ENCODE assay signal across 19 cellular contexts in the genomic region with DNA sequence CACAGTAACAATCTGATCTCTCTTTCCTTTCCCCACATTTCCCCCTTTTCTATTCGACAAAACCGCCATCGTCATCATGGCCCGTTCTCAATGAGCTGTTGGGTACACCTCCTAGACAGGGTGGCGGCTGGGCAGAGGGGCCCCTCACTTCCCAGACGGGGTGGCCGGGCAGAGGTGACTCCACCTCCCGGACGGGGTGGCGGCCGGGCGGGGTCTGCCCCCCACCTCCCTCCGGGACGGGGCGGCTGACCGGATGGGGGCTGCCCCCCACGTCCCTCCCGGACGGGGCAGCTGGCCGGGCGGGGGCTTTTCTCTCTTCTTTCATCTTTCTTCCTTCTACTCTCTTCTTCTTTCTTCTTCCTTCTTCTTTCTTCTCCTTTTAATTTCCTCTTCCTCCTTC. TPM values are rescaled to one million over a fixed set of nuclear protein-coding genes. Genes with fewer than 3 reads are reported as not detected.
DNase-seq lines count a peak whose midpoint lies in the region; ATAC-seq and TF ChIP-seq lines count a peak whose summit lies in the region.
"Had no signal": no experiment of that assay in that cellular context is flagged by ENCODE, and none has a peak within 500 bp of the region (broad histone marks: within the 10 kb centered on the region; RNA-seq: fewer than 3 reads in every experiment).

No MANE protein-coding gene starts in this region.

- no peaks in the 10 kb centered on the region for H3K36me3 ChIP-seq in CD8-positive, alpha-beta T cell (ENCODE audit: insufficient read depth, low read length)
- H3K36me3 ChIP-seq in SU-DHL-6 (ENCODE audit: low read length) (no peaks in the 10 kb centered on the region), prostate gland (no peaks in the 10 kb centered on the region), gastroesophageal sphincter (no peaks in the 10 kb centered on the region)
- H3K36me3 ChIP-seq in naive thymus-derived CD4-positive, alpha-beta T cell (ENCODE audit: control insufficient read depth in 2 of 3, insufficient read depth in 3 of 3, low read length in 3 of 3): no peaks in the 10 kb centered on the region
- H3K36me3 ChIP-seq: colonic mucosa, tibial nerve had no signal

- H3K4me1 ChIP-seq in CD8-positive, alpha-beta T cell (ENCODE audit: insufficient read depth, low read length): peaks cover 18% of the 10 kb centered on the region
- peaks cover 0 to 5% of the 10 kb centered on the region in 2 donors for H3K4me1 ChIP-seq in naive thymus-derived CD4-positive, alpha-beta T cell (ENCODE audit: control insufficient read depth in 2 of 2, insufficient read depth in 2 of 2, low read length in 2 of 2)
- H3K4me1 ChIP-seq in prostate gland (replicated peaks): no peaks in the 10 kb centered on the region
- H3K4me1 ChIP-seq in gastroesophageal sphincter: peaks cover 0 to 23% (median 0%) of the 10 kb centered on the region in 3 donors
- H3K4me1 ChIP-seq: colonic mucosa had no signal

- H3K4me3 ChIP-seq in CD8-positive, alpha-beta T cell (ENCODE audit: low read depth, low read length): no peak overlapping the region
- H3K4me3 ChIP-seq in SU-DHL-6 (ENCODE audit: insufficient read depth, low read length, poor library complexity, severe bottlenecking) (no peak overlapping the region), prostate gland (no peak overlapping the region), gastroesophageal sphincter (no peak overlapping the region)
- no peak overlapping the region for H3K4me3 ChIP-seq in naive thymus-derived CD4-positive, alpha-beta T cell (ENCODE audit: low read length)
- H3K4me3 ChIP-seq: colonic mucosa had no signal

- no peak for ATAC-seq in CD8-positive, alpha-beta T cell
- ATAC-seq in naive thymus-derived CD4-positive, alpha-beta T cell: no peak
- no peak for ATAC-seq in GM19455 (IDR thresholded peaks at IDR 0.05; ENCODE audit: unreplicated experiment)
- no peak for ATAC-seq in gastroesophageal sphincter

- H3K4me3 Mint-ChIP-seq in CD14-positive monocyte: peak overlapping the region in 1 of 2 donors; percentile 51
- peak overlapping the region; percentile 96 for H3K4me3 Mint-ChIP-seq in CD8-positive, alpha-beta T cell
- peak overlapping the region in 5 of 10 donors; percentile 88 to 97 (median 94) for H3K4me3 Mint-ChIP-seq in naive thymus-derived CD4-positive, alpha-beta T cell

- no peak overlapping the region for H3K27ac ChIP-seq in CD8-positive, alpha-beta T cell (ENCODE audit: low read depth, low read length)
- no peak overlapping the region for H3K27ac ChIP-seq in SU-DHL-6 (ENCODE audit: low read depth, low read length)
- H3K27ac ChIP-seq in naive thymus-derived CD4-positive, alpha-beta T cell (ENCODE audit: low read depth, low read length): peak overlapping the region; percentile 81
- H3K27ac ChIP-seq in prostate gland: no peak overlapping the region
- no peak overlapping the region for H3K27ac ChIP-seq in gastroesophageal sphincter
- H3K27ac ChIP-seq: colonic mucosa had no signal

- no peak overlapping the region for H3K9ac ChIP-seq in SU-DHL-6 (ENCODE audit: low read length)

- H3K27ac Mint-ChIP-seq in CD14-positive monocyte: peak overlapping the region in 4 of 7 donors; percentile 28 to 96 (median 61)
- peak overlapping the region; percentile 72 for H3K27ac Mint-ChIP-seq in CD8-positive, alpha-beta T cell
- peak overlapping the region in 8 of 9 donors; percentile 25 to 100 (median 99) for H3K27ac Mint-ChIP-seq in naive thymus-derived CD4-positive, alpha-beta T cell
- H3K27ac Mint-ChIP-seq: endodermal cell had no signal

- TF ChIP-seq POLR2A in prostate gland (IDR thresholded peaks at IDR 0.05) (no peak), gastroesophageal sphincter (IDR thresholded peaks at IDR 0.05) (no peak)

- POLR2A ChIA-PET in CD8-positive, alpha-beta T cell (lab: Charles Lee): interaction anchor here (1.1 kb wide), 1 partner anchor 139 kb away, joined by 3 read pairs; a partner anchor contains a TSS
- POLR2A ChIA-PET in naive thymus-derived CD4-positive, alpha-beta T cell (lab: Charles Lee): interaction anchor here (1.2 to 1.5 kb wide), 2 partner anchors 517 to 644 kb away, joined by 4 read pairs; no protein-coding TSS in a partner anchor

- no peak for TF ChIP-seq EP300 in gastroesophageal sphincter (IDR thresholded peaks at IDR 0.05)

- CTCF ChIA-PET in CD8-positive, alpha-beta T cell (lab: Charles Lee): no interaction called here
- CTCF ChIA-PET in naive thymus-derived CD4-positive, alpha-beta T cell (lab: Charles Lee): interaction anchor here (1.0 kb wide), 1 partner anchor 103 kb away, joined by 3 read pairs; a partner anchor contains a TSS

- H3K9me3 Mint-ChIP-seq in CD14-positive monocyte: peaks cover 0 to 5% (median 2%) of the 10 kb centered on the region in 7 donors
- H3K9me3 Mint-ChIP-seq in CD8-positive, alpha-beta T cell: no peaks in the 10 kb centered on the region
- H3K9me3 Mint-ChIP-seq in naive thymus-derived CD4-positive, alpha-beta T cell: peaks cover 0 to 5% (median 0%) of the 10 kb centered on the region in 11 donors
- H3K9me3 Mint-ChIP-seq: T-helper 2 cell treated with Interferon-gamma antibody and Interleukin-4, amounts not matched to agents 5 μg/mL and 100 μg/mL, for 36 hours had no signal

- no peaks in the 10 kb centered on the region for H3K36me3 Mint-ChIP-seq in CD14-positive monocyte
- peaks cover 5% of the 10 kb centered on the region for H3K36me3 Mint-ChIP-seq in CD8-positive, alpha-beta T cell
- peaks cover 0 to 2% (median 0%) of the 10 kb centered on the region in 5 donors for H3K36me3 Mint-ChIP-seq in naive thymus-derived CD4-positive, alpha-beta T cell

- DNase-seq in CD14-positive monocyte (ENCODE audit: low spot score): no peak
- DNase-seq in CD8-positive, alpha-beta T cell: no peak
- DNase-seq in naive thymus-derived CD4-positive, alpha-beta T cell: no peak
- no peak for DNase-seq in HCEC 1CT
- no peak for DNase-seq in prostate gland (ENCODE audit: low spot score)
- DNase-seq: activated CD4-positive, alpha-beta T cell treated with anti-CD3 and anti-CD28 coated beads, Interleukin-2, amount 50 U/mL, for 4 hours; activated CD8-positive, alpha-beta memory T cell treated with anti-CD3 and anti-CD28 coated beads, Interleukin-2, amount 50 U/mL, for 4 hours; activated effector memory CD4-positive, alpha-beta T cell treated with Interleukin-2 at 50 U/mL for 16 hours; colonic mucosa; endodermal cell; NCI-H2081 treated with DMSO at 0.1 percent for 48 hours; NCI-H446; stimulated activated CD4-positive, alpha-beta T cell treated with anti-CD3 and anti-CD28 coated beads, Interleukin-2, amount 100 ng/mL, for 24 hours; stimulated activated naive CD4-positive, alpha-beta T cell treated with Interleukin-2 at 50 U/mL for 16 hours had no signal

- H3K4me1 Mint-ChIP-seq in CD14-positive monocyte: peaks cover 14% of the 10 kb centered on the region
- peaks cover 33% of the 10 kb centered on the region for H3K4me1 Mint-ChIP-seq in CD8-positive, alpha-beta T cell (ENCODE audit: low read depth)
- H3K4me1 Mint-ChIP-seq in naive thymus-derived CD4-positive, alpha-beta T cell: peaks cover 24 to 40% (median 34%) of the 10 kb centered on the region in 7 donors

- H3K79me2 ChIP-seq in SU-DHL-6 (ENCODE audit: insufficient read depth, low read length): no peaks in the 10 kb centered on the region

- intact Hi-C loops in CD14-positive monocyte (cut with micrococcal nuclease) (loop anchor here in 1 of 2 donors (10.0 kb wide), 1 partner anchor 135 kb away; a partner anchor contains a TSS), prostate gland (cut with DNase I) (no loop called here)
- intact Hi-C loops in CD8-positive, alpha-beta T cell (cut with DNase I, micrococcal nuclease): loop anchor here (2.0 to 10.0 kb wide), 3 partner anchors 353 to 935 kb away; a partner anchor contains a TSS
- intact Hi-C loops in naive thymus-derived CD4-positive, alpha-beta T cell (cut with micrococcal nuclease): loop anchor here (2.0 to 10.0 kb wide), 5 partner anchors 385 to 935 kb away; a partner anchor contains a TSS

- no peaks in the 10 kb centered on the region for H3K9me2 ChIP-seq in SU-DHL-6 (replicated peaks; ENCODE audit: insufficient read depth, low read length)

- TF ChIP-seq CTCF in CD14-positive monocyte (IDR thresholded peaks at IDR 0.05): no peak
- TF ChIP-seq CTCF in CD8-positive, alpha-beta T cell (IDR thresholded peaks at IDR 0.05): no peak
- TF ChIP-seq CTCF in SU-DHL-6 (IDR thresholded peaks at IDR 0.05; ENCODE audit: insufficient read depth, low read length, poor library complexity, severe bottlenecking): no peak
- no peak for TF ChIP-seq CTCF in prostate gland (IDR thresholded peaks at IDR 0.05)
- no peak for TF ChIP-seq CTCF in gastroesophageal sphincter (IDR thresholded peaks at IDR 0.05)

- no peaks in the 10 kb centered on the region for H3K27me3 ChIP-seq in CD8-positive, alpha-beta T cell (ENCODE audit: insufficient read depth, low read length)
- H3K27me3 ChIP-seq in SU-DHL-6 (ENCODE audit: low read length) (no peaks in the 10 kb centered on the region), prostate gland (replicated peaks; ENCODE audit: insufficient read depth) (no peaks in the 10 kb centered on the region), gastroesophageal sphincter (no peaks in the 10 kb centered on the region)
- H3K27me3 ChIP-seq in naive thymus-derived CD4-positive, alpha-beta T cell (ENCODE audit: control insufficient read depth in 2 of 2, insufficient read depth in 2 of 2, low read length in 2 of 2): no peaks in the 10 kb centered on the region
- H3K27me3 ChIP-seq: colonic mucosa, tibial nerve had no signal

- peak overlapping the region; percentile 92 for H2AFZ ChIP-seq in SU-DHL-6 (ENCODE audit: low read depth, low read length, severe bottlenecking)

- no peaks in the 10 kb centered on the region for H3F3A ChIP-seq in SU-DHL-6 (ENCODE audit: insufficient read depth)

- 95% methylated on average over 21 of the region's 21 CpGs for WGBS in prostate gland
- WGBS in gastroesophageal sphincter (ENCODE audit: low coverage in 1 of 2), 2 donors: 89% methylated on average over 3 of the region's 21 CpGs; no CpG with 5 or more reads in 1 of the 2 donors

- H3K9me3 ChIP-seq in CD8-positive, alpha-beta T cell (ENCODE audit: low read length): no peaks in the 10 kb centered on the region
- H3K9me3 ChIP-seq in SU-DHL-6 (ENCODE audit: insufficient read depth, low read length): no peaks in the 10 kb centered on the region
- no peaks in the 10 kb centered on the region for H3K9me3 ChIP-seq in naive thymus-derived CD4-positive, alpha-beta T cell (ENCODE audit: control insufficient read depth in 2 of 3, low read length in 3 of 3)
- no peaks in the 10 kb centered on the region for H3K9me3 ChIP-seq in prostate gland
- H3K9me3 ChIP-seq in gastroesophageal sphincter: no peaks in the 10 kb centered on the region
- H3K9me3 ChIP-seq: colonic mucosa, tibial nerve had no signal

- H4K20me1 ChIP-seq in SU-DHL-6 (ENCODE audit: low read depth, low read length): no peaks in the 10 kb centered on the region

- H3K27me3 Mint-ChIP-seq in CD14-positive monocyte (ENCODE audit: low read depth in 3 of 3): peaks cover 0 to 11% (median 2%) of the 10 kb centered on the region in 3 donors
- peaks cover 10% of the 10 kb centered on the region for H3K27me3 Mint-ChIP-seq in CD8-positive, alpha-beta T cell (ENCODE audit: low read depth)
- H3K27me3 Mint-ChIP-seq in naive thymus-derived CD4-positive, alpha-beta T cell: peaks cover 5 to 18% (median 8%) of the 10 kb centered on the region in 5 donors

- no peak overlapping the region for H3K4me2 ChIP-seq in SU-DHL-6 (ENCODE audit: low read depth, low read length, poor library complexity, severe bottlenecking)

RNA-seq across cellular contexts. Expression of a gene that starts 1.3 kb away (rescaled TPM):
- polyA plus RNA-seq in CD14-positive monocyte: 1 to 10 TPM; 2.3 to 2.4 TPM
- total RNA-seq in CD8-positive, alpha-beta T cell: 1 to 10 TPM; 4.7 to 7.5 TPM
- 10 to 100 TPM in 2 of 5 experiments, 1 to 10 TPM in 3; 6.1 to 11.7 (median 8.3) TPM for total RNA-seq in naive thymus-derived CD4-positive, alpha-beta T cell
- 1 to 10 TPM; 5.8 to 10.0 TPM for polyA plus RNA-seq in naive thymus-derived CD4-positive, alpha-beta T cell
- 10 to 100 TPM in 1 of 2 donors, 1 to 10 TPM in 1; 6.5 to 12.1 TPM for total RNA-seq in prostate gland
- total RNA-seq in gastroesophageal sphincter: 10 to 100 TPM in 3 of 4 donors, 1 to 10 TPM in 1; 8.1 to 24.3 (median 14.5) TPM
